ENCODE assay signal across 1 cellular context in the genomic region with DNA sequence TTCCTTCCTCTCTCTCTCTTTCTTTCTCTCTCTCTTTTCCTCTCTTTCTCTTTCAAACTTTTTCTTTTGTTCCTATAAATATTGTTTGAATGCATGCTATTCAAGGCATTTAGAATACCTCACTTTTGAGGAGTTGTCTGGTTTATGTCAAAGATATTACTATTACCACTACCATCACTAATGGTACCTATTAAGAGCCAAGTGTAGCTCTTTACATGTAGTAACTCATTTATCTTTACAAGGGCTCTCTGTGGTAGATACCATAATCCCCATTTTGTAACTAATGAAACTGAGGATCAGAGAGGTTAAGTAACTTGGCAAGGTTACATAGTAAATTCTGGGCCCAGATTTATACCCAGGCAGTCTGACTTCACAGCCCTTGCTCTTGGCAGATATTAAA.
TF ChIP-seq lines count a peak whose summit lies in the region.

No MANE protein-coding gene starts in this region.

TF ChIP-seq in WTC11, 78 proteins besides CTCF, POLR2A, EP300 and RAD21 (continued from another document):
- TF ChIP-seq ZNF532 (CRISPR knock-in tag; IDR thresholded peaks at IDR 0.05; ENCODE audit: borderline replicate concordance) (no peak), NFYB (CRISPR knock-in tag; conservative IDR thresholded peaks at IDR 0.05; ENCODE audit: low read depth) (no peak), NR3C1 (CRISPR knock-in tag; conservative IDR thresholded peaks at IDR 0.05; ENCODE audit: low read depth) (no peak), STAT6 (CRISPR knock-in tag; conservative IDR thresholded peaks at IDR 0.05; ENCODE audit: low read depth) (no peak), FOXP1 (CRISPR knock-in tag; IDR thresholded peaks at IDR 0.05; ENCODE audit: borderline replicate concordance) (no peak)
- TF ChIP-seq, protein P1, sequence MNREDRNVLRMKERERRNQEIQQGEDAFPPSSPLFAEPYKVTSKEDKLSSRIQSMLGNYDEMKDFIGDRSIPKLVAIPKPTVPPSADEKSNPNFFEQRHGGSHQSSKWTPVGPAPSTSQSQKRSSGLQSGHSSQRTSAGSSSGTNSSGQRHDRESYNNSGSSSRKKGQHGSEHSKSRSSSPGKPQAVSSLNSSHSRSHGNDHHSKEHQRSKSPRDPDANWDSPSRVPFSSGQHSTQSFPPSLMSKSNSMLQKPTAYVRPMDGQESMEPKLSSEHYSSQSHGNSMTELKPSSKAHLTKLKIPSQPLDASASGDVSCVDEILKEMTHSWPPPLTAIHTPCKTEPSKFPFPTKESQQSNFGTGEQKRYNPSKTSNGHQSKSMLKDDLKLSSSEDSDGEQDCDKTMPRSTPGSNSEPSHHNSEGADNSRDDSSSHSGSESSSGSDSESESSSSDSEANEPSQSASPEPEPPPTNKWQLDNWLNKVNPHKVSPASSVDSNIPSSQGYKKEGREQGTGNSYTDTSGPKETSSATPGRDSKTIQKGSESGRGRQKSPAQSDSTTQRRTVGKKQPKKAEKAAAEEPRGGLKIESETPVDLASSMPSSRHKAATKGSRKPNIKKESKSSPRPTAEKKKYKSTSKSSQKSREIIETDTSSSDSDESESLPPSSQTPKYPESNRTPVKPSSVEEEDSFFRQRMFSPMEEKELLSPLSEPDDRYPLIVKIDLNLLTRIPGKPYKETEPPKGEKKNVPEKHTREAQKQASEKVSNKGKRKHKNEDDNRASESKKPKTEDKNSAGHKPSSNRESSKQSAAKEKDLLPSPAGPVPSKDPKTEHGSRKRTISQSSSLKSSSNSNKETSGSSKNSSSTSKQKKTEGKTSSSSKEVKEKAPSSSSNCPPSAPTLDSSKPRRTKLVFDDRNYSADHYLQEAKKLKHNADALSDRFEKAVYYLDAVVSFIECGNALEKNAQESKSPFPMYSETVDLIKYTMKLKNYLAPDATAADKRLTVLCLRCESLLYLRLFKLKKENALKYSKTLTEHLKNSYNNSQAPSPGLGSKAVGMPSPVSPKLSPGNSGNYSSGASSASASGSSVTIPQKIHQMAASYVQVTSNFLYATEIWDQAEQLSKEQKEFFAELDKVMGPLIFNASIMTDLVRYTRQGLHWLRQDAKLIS (CRISPR knock-in tag; IDR thresholded peaks at IDR 0.05; ENCODE audit: borderline replicate concordance), result no peak
